In genomic region chr2:197499594-197500502, GRCh38 we compare ENCODE assay signal across 1 cellular context.
TF ChIP-seq lines count a peak whose summit lies in the region.

TSS of gene HSPD1 (minus strand) at chr2:197499840. CDS start at chr2:197498848, 992 bp downstream.
TSS of gene HSPE1 (plus strand) at chr2:197500379. CDS start at chr2:197500437, 58 bp downstream.

TF ChIP-seq in K562, 482 proteins besides CTCF, POLR2A, EP300 and RAD21 (continued from another document):
- 0 out of 4 replicates have a peak, but pooled peaks of 1 of the 2 experiments have one; percentile 13 for TF ChIP-seq UBTF (IDR thresholded peaks at IDR 0.05; ENCODE audit: borderline replicate concordance in 1 of 2, low read depth in 2 of 2, low read length in 2 of 2)
- TF ChIP-seq CSDE1 (IDR thresholded peaks at IDR 0.05), result no peak
- peak in 1 of 3 experiments; percentile 85; a peak in 3 of 6 replicates for TF ChIP-seq ZBTB11 (CRISPR knock-in tag; IDR thresholded peaks at IDR 0.05)
- no peak; the same call in 1 of the 2 replicates for TF ChIP-seq STAT5A (IDR thresholded peaks at IDR 0.05; ENCODE audit: borderline replicate concordance, low read length)
- TF ChIP-seq SUPT5H (IDR thresholded peaks at IDR 0.05), result peak; percentile 85
- no peak for TF ChIP-seq ZC3H11A (IDR thresholded peaks at IDR 0.05; ENCODE audit: low read depth, low read length)
- no peak for TF ChIP-seq DMBX1 (CRISPR knock-in tag; IDR thresholded peaks at IDR 0.05; ENCODE audit: borderline replicate concordance)
- TF ChIP-seq MTF1 (CRISPR knock-in tag; IDR thresholded peaks at IDR 0.05; ENCODE audit: borderline replicate concordance), result no peak
- TF ChIP-seq EZH2 (IDR thresholded peaks at IDR 0.05; ENCODE audit: borderline replicate concordance, low read depth, low read length), result no peak
- peak; percentile 74 for TF ChIP-seq EGR1 (conservative IDR thresholded peaks at IDR 0.05)
- TF ChIP-seq E2F6 (IDR thresholded peaks at IDR 0.05; ENCODE audit: borderline replicate concordance in 1 of 2, extremely low read depth in 1 of 2, insufficient read depth in 1 of 2, insufficient read length in 1 of 2, low read depth in 1 of 2, low read length in 1 of 2, poor library complexity in 1 of 2, severe bottlenecking in 1 of 2), result peak; percentile 73 to 87
- peak; percentile 94 for TF ChIP-seq MYC (IDR thresholded peaks at IDR 0.05; ENCODE audit: low read depth, low read length)
- TF ChIP-seq MYC (CRISPR knock-in tag; IDR thresholded peaks at IDR 0.05; ENCODE audit: borderline replicate concordance, low read depth), result no peak; the same call in 1 of the 2 replicates
- peak; percentile 61; the same call in 1 of the 2 replicates for TF ChIP-seq POLR2AphosphoS5 (IDR thresholded peaks at IDR 0.05; ENCODE audit: control insufficient read depth, insufficient read depth, low read depth, low read length)
